In the genomic region with DNA sequence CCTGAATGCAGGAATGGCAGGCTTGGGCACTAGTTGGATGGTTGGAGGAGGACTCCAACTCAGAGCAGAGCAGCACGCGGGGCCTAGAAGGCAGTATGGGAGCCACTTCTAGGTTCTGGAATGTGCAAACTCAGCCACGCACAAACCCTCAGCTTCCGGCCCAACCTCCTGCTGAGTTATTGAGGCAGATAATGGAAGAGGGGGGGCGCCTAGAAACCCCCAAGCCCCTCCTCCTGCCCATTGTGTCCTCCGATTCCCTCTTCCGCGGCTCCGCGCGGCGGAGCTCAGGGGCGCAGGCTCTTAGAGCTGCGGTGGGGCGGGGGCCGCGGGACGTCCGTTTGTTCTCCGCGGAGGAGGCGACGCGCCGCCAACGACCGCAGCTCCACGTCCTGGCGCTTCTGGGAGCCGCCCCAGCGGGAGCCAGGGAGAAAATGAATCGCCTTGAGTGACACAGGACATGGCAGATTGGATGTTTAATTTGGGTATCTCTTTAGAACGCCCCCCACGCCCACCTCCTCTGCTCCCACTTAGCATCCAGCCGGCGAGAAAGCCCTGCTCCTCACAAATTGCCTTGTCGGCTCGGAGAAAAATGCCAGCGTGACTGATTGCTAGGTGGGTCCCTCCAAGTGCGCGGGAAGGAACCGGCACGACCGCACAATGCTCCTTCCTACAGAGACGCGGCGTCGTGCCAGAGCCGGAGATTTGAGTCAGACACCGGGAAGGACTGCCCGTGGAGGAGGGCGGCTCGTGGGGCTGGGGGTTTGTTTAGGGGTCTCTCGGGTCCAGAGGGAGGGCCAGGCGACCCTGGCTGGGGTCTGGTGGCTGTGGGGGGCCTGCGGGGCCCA, we compare ENCODE assay signal across 9 cellular contexts.
DNase-seq lines count a peak whose midpoint lies in the region; ATAC-seq and TF ChIP-seq lines count a peak whose summit lies in the region.
"Had no signal": no experiment of that assay in that cellular context is flagged by ENCODE, and none has a peak within 500 bp of the region (broad histone marks: within the 10 kb centered on the region; RNA-seq: fewer than 3 reads in every experiment).

No MANE protein-coding gene starts in this region.

- ATAC-seq in GM18498 (IDR thresholded peaks at IDR 0.05; ENCODE audit: unreplicated experiment) (no peak), GM18520 (IDR thresholded peaks at IDR 0.05; ENCODE audit: unreplicated experiment) (no peak), GM21390 (IDR thresholded peaks at IDR 0.05; ENCODE audit: unreplicated experiment) (no peak)
- ATAC-seq: T-cell had no signal

- DNase-seq in ELR (ENCODE audit: low read depth) (peak; percentile 75), NCI-H1417 treated with DMSO at 0.1 percent for 48 hours (lab: John Stamatoyannopoulos, UW) (peak; percentile 39), foreskin melanocyte (peak; percentile 27)

- no peak for TF ChIP-seq CTCF in WI38 (IDR thresholded peaks at IDR 0.05; ENCODE audit: low read depth, low read length)
- no peak for TF ChIP-seq CTCF in neural cell (IDR thresholded peaks at IDR 0.05; ENCODE audit: poor library complexity, severe bottlenecking)

- peak; percentile 40 for TF ChIP-seq EP300 in neural cell (conservative IDR thresholded peaks at IDR 0.05; ENCODE audit: poor library complexity, severe bottlenecking)

- peak overlapping the region; percentile 98 for H3K9ac ChIP-seq in neural cell (ENCODE audit: low read length)

- peak overlapping the region; percentile 97 for H3K27ac ChIP-seq in neural cell (ENCODE audit: low read length)

- no peaks in the 10 kb centered on the region for H3F3A ChIP-seq in neural cell (ENCODE audit: insufficient read depth, low read length, poor library complexity, severe bottlenecking)

- H3K79me2 ChIP-seq in neural cell (replicated peaks; ENCODE audit: insufficient read depth, low read length): no peaks in the 10 kb centered on the region

- H3K4me2 ChIP-seq in neural cell (ENCODE audit: low read length): peak overlapping the region; percentile 78

- H3K9me3 ChIP-seq in neural cell (ENCODE audit: low read length): no peaks in the 10 kb centered on the region

- no peaks in the 10 kb centered on the region for H3K9me2 ChIP-seq in neural cell (ENCODE audit: insufficient read depth, low read length)

- H2AFZ ChIP-seq in neural cell (ENCODE audit: low read depth, low read length): peak overlapping the region; percentile 60

- H3K4me3 ChIP-seq in WI38 (ENCODE audit: low read depth, low read length): peak overlapping the region; percentile 63
- peak overlapping the region; percentile 78 for H3K4me3 ChIP-seq in neural cell (ENCODE audit: low read length)

- H4K20me1 ChIP-seq in neural cell (ENCODE audit: insufficient read depth): no peaks in the 10 kb centered on the region

- no peaks in the 10 kb centered on the region for H3K27me3 ChIP-seq in neural cell (ENCODE audit: insufficient read depth, low read depth, low read length)

- TF ChIP-seq RAD21 in neural cell (conservative IDR thresholded peaks at IDR 0.05): peak; percentile 42

- H3K36me3 ChIP-seq in neural cell (ENCODE audit: insufficient read depth, low read length): no peaks in the 10 kb centered on the region

TF ChIP-seq in neural cell, 6 proteins besides CTCF, POLR2A, EP300 and RAD21:
- TF ChIP-seq EZH2 (IDR thresholded peaks at IDR 0.05; ENCODE audit: borderline replicate concordance, insufficient read depth, low read length, poor library complexity, severe bottlenecking): no peak
- peak; percentile 64 for TF ChIP-seq POLR2AphosphoS5 (IDR thresholded peaks at IDR 0.05)
- TF ChIP-seq TAF1 (IDR thresholded peaks at IDR 0.05; ENCODE audit: low read depth): peak; percentile 73
- TF ChIP-seq REST (IDR thresholded peaks at IDR 0.05; ENCODE audit: borderline replicate concordance): peak; percentile 45
- peak; percentile 22 for TF ChIP-seq MXI1 (conservative IDR thresholded peaks at IDR 0.05; ENCODE audit: poor library complexity, severe bottlenecking)
- peak; percentile 46 for TF ChIP-seq SMC3 (conservative IDR thresholded peaks at IDR 0.05; ENCODE audit: poor library complexity)
TF ChIP-seq in neural cell: peak in this region for 5.
